In the genomic region with DNA sequence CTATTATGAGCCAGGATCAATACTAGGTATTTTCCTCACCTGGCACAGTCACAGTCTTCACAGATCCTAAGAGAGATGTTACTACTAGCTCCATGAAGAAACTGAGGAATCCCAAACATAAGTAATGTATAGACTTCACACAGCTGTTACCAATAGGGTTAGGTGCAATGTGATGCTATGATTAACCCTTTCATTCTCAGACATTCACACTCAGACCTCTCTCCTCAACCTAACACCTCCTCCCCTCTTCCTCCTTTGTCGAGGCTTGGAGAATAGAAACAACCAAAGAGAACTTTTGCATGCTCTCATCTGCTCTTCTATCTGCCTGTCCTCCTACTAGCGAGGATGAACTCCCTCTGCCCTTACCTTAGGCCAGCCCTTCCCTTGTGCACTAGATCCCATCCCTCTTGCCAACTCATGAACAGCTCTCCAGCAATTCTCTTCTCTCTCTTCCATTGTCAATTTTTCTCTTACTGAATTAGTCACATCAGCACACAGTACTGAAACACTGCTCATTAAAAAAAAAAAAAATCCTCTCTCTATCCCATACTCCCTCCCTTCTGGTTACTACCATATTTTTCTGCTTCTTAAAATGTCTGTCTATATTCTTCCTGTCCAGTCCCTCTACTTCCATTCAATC, we compare ENCODE assay signal across 2 cellular contexts.
TF ChIP-seq lines count a peak whose summit lies in the region.

No MANE protein-coding gene starts in this region.

TF ChIP-seq in HepG2, 621 proteins besides CTCF, POLR2A, EP300 and RAD21:
- TF ChIP-seq WIZ (CRISPR knock-in tag; IDR thresholded peaks at IDR 0.05) (no peak), NFRKB (IDR thresholded peaks at IDR 0.05) (no peak), ZNF652 (CRISPR knock-in tag; IDR thresholded peaks at IDR 0.05; ENCODE audit: borderline replicate concordance, low read depth) (peak; percentile 64)

TF ChIP-seq in IMR-90, 13 proteins besides CTCF, POLR2A, EP300 and RAD21:
- TF ChIP-seq MAZ (IDR thresholded peaks at IDR 0.05; ENCODE audit: borderline replicate concordance, low read depth, low read length) (no peak), BHLHE40 (IDR thresholded peaks at IDR 0.05; ENCODE audit: low read depth, low read length) (no peak), SMC3 (IDR thresholded peaks at IDR 0.05; ENCODE audit: low read depth, low read length) (no peak), MXI1 (IDR thresholded peaks at IDR 0.05; ENCODE audit: borderline replicate concordance, low read depth, low read length) (no peak), RCOR1 (IDR thresholded peaks at IDR 0.05; ENCODE audit: insufficient replicate concordance, low read length) (no peak), RFX5 (IDR thresholded peaks at IDR 0.05; ENCODE audit: low read depth, low read length) (no peak), CHD1 (IDR thresholded peaks at IDR 0.05; ENCODE audit: low read depth, low read length) (no peak), MAFK (IDR thresholded peaks at IDR 0.05; ENCODE audit: low read depth, low read length) (no peak)
- TF ChIP-seq, protein P1, sequence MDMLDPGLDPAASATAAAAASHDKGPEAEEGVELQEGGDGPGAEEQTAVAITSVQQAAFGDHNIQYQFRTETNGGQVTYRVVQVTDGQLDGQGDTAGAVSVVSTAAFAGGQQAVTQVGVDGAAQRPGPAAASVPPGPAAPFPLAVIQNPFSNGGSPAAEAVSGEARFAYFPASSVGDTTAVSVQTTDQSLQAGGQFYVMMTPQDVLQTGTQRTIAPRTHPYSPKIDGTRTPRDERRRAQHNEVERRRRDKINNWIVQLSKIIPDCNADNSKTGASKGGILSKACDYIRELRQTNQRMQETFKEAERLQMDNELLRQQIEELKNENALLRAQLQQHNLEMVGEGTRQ (IDR thresholded peaks at IDR 0.05; ENCODE audit: low read depth, low read length), result no peak
- TF ChIP-seq, protein P2, sequence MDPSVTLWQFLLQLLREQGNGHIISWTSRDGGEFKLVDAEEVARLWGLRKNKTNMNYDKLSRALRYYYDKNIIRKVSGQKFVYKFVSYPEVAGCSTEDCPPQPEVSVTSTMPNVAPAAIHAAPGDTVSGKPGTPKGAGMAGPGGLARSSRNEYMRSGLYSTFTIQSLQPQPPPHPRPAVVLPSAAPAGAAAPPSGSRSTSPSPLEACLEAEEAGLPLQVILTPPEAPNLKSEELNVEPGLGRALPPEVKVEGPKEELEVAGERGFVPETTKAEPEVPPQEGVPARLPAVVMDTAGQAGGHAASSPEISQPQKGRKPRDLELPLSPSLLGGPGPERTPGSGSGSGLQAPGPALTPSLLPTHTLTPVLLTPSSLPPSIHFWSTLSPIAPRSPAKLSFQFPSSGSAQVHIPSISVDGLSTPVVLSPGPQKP (IDR thresholded peaks at IDR 0.05; ENCODE audit: borderline replicate concordance, low read depth, low read length), result no peak
